ENCODE assay signal across 27 cellular contexts in genomic region chr12:96810477-96810876, GRCh38.
A peak's percentile ranks its signal among the peaks of the same experiment; 100 is the strongest.
DNase-seq lines count a peak whose midpoint lies in the region; ATAC-seq and TF ChIP-seq lines count a peak whose summit lies in the region.
"Had no signal": no experiment of that assay in that cellular context is flagged by ENCODE, and none has a peak within 500 bp of the region (broad histone marks: within the 10 kb centered on the region; RNA-seq: fewer than 3 reads in every experiment).

No MANE protein-coding gene starts in this region.

- no peak overlapping the region for H3T11ph ChIP-seq in H9 (ENCODE audit: low read length)

- CTCF ChIA-PET in MCF 10A (lab: Yijun Ruan, JAX) = interaction anchor here (0.6 to 1.9 kb wide), 4 partner anchors 10 to 574 kb away, joined by 3 to 5 read pairs (median 4); no protein-coding TSS in a partner anchor

- H3K4me3 Mint-ChIP-seq in MCF 10A (ENCODE audit: unreplicated experiment) = no peak overlapping the region
- H3K4me3 Mint-ChIP-seq in H9 = no peak overlapping the region
- H3K4me3 Mint-ChIP-seq: B cell; stimulated activated naive B cell treated with anti-CD40 and anti-IgM and Interleukin-4, amounts not matched to agents 10 μg/mL and 1 μg/mL and 100 μg/mL, for 72 hours had no signal

- no peak overlapping the region for H4K5ac ChIP-seq in H9 (ENCODE audit: insufficient read length, low read depth, low read length)

- DNase-seq in MCF 10A (ENCODE audit: unreplicated experiment) (peak; percentile 13), breast epithelium (ENCODE audit: low spot score in 2 of 2) (no peak), RWPE2 (ENCODE audit: low spot score) (no peak), foreskin keratinocyte (peak; percentile 13 to 58), H9 (no peak)
- DNase-seq in activated T-cell treated with anti-CD3 and anti-CD28 coated beads, Interleukin-2, amount 50 U/mL, for 1 hour = no peak
- DNase-seq: 8988T; activated CD8-positive, alpha-beta memory T cell treated with anti-CD3 and anti-CD28 coated beads for 24 hours; activated naive CD4-positive, alpha-beta T cell treated with Interleukin-2 at 50 U/mL for 16 hours; activated T-cell treated with anti-CD3 and anti-CD28 coated beads, Interleukin-2, amount 50 U/mL, for 48 hours; amniotic stem cell; central memory CD4-positive, alpha-beta T cell; COR-L47; erythroblast; foreskin melanocyte; islet precursor cell; Karpas-422; NCI-H1048; NCI-H187; stimulated activated naive B cell treated with anti-CD40 and anti-IgM and Interleukin-4, amounts not matched to agents 10 μg/mL and 1 μg/mL and 100 μg/mL, for 72 hours had no signal

- no peak overlapping the region for H2BK12ac ChIP-seq in H9 (ENCODE audit: insufficient read length, low read depth, low read length)

- H3K27ac Mint-ChIP-seq in MCF 10A (ENCODE audit: low read depth, unreplicated experiment) (peak overlapping the region; percentile 32), H9 (no peak overlapping the region)
- H3K27ac Mint-ChIP-seq: B cell; stimulated activated naive B cell treated with anti-CD40 and anti-IgM and Interleukin-4, amounts not matched to agents 10 μg/mL and 1 μg/mL and 100 μg/mL, for 72 hours had no signal

- no TSS peak for BruUV-seq in MCF 10A (replicated peaks; lab: Mats Ljungman, UMichigan)

- H3K79me2 ChIP-seq in H9 (ENCODE audit: insufficient read depth, low read length) = no peaks in the 10 kb centered on the region

- H2AFZ ChIP-seq in H9 (ENCODE audit: low read length) = no peak overlapping the region

- no peak overlapping the region for H3K4ac ChIP-seq in H9 (ENCODE audit: low read depth, low read length)

- no peaks in the 10 kb centered on the region for H4K20me1 ChIP-seq in H9 (ENCODE audit: control insufficient read depth, insufficient read depth, insufficient read length)

- no peak overlapping the region for H2BK120ac ChIP-seq in H9 (ENCODE audit: low read depth, low read length, poor library complexity, severe bottlenecking)

- intact Hi-C loops in MCF 10A (cut with micrococcal nuclease) (no loop called here), breast epithelium (cut with DNase I; ENCODE audit: low total_unique reads) (no loop called here)

- no peak overlapping the region for H3K9ac ChIP-seq in H9 (ENCODE audit: extremely low read depth, insufficient read length, low read length)

- no peak overlapping the region for H3K23ac ChIP-seq in H9 (ENCODE audit: insufficient read length, low read depth, low read length)

- H3K27me3 ChIP-seq in breast epithelium (no peaks in the 10 kb centered on the region), RWPE2 (ENCODE audit: insufficient read depth, poor library complexity, severe bottlenecking) (no peaks in the 10 kb centered on the region), foreskin keratinocyte (no peaks in the 10 kb centered on the region), H9 (ENCODE audit: insufficient read depth, low read length) (no peaks in the 10 kb centered on the region; the same call in 1 of the 2 replicates)
- H3K27me3 ChIP-seq: neutrophil had no signal

- H3K14ac ChIP-seq in H9 (ENCODE audit: insufficient read depth, low read length) = no peak overlapping the region

- peaks cover 9% of the 10 kb centered on the region for H3K9me3 Mint-ChIP-seq in MCF 10A (ENCODE audit: unreplicated experiment)
- H3K9me3 Mint-ChIP-seq in H9 = no peaks in the 10 kb centered on the region

- H4K91ac ChIP-seq in H9 (ENCODE audit: insufficient read length, low read depth, low read length) = no peak overlapping the region

- H3K56ac ChIP-seq in H9 (ENCODE audit: insufficient read length, low read depth, low read length) = no peak overlapping the region

- TF ChIP-seq POLR2A in breast epithelium (IDR thresholded peaks at IDR 0.05) = no peak

- no peak overlapping the region for H2BK20ac ChIP-seq in H9 (ENCODE audit: low read depth, low read length, poor library complexity, severe bottlenecking)

- H2AK5ac ChIP-seq in H9 (ENCODE audit: insufficient read length, low read length) = no peak overlapping the region

- no peak overlapping the region for H3K27ac ChIP-seq in breast epithelium
- H3K27ac ChIP-seq in RWPE2 (ENCODE audit: poor library complexity, severe bottlenecking) = peak overlapping the region; percentile 42
- no peak overlapping the region for H3K27ac ChIP-seq in foreskin keratinocyte
- no peak overlapping the region for H3K27ac ChIP-seq in H9 (ENCODE audit: insufficient read length, low read depth, low read length)
- H3K27ac ChIP-seq: neutrophil, skin epidermis had no signal

- H3K4me1 Mint-ChIP-seq in MCF 10A (ENCODE audit: insufficient read depth, unreplicated experiment) (peaks cover 32% of the 10 kb centered on the region), H9 (peaks cover 6 to 11% of the 10 kb centered on the region in 2 experiments)
- H3K4me1 Mint-ChIP-seq: B cell; stimulated activated naive B cell treated with anti-CD40 and anti-IgM and Interleukin-4, amounts not matched to agents 10 μg/mL and 1 μg/mL and 100 μg/mL, for 72 hours had no signal

- no peak; the same call in 2 of the 3 replicates for ATAC-seq in RWPE2 (ENCODE audit: low read depth)
- ATAC-seq in foreskin keratinocyte = peak; percentile 38
- ATAC-seq in HG02763 (IDR thresholded peaks at IDR 0.05; ENCODE audit: unreplicated experiment) = no peak
- no peak for ATAC-seq in GM21825 (IDR thresholded peaks at IDR 0.05; ENCODE audit: unreplicated experiment)
- ATAC-seq: Right ventricle myocardium inferior; stimulated activated naive B cell treated with anti-CD40 and anti-IgM and Interleukin-4, amounts not matched to agents 10 μg/mL and 1 μg/mL and 100 μg/mL, for 72 hours had no signal

- H3K23me2 ChIP-seq in H9 (ENCODE audit: insufficient read length, low read depth, low read length, poor library complexity, severe bottlenecking) = no peaks in the 10 kb centered on the region

- no peaks in the 10 kb centered on the region for H3K79me1 ChIP-seq in H9 (ENCODE audit: insufficient read depth, low read depth, low read length, poor library complexity, severe bottlenecking)

- H3K27me3 Mint-ChIP-seq in MCF 10A (ENCODE audit: insufficient read depth, unreplicated experiment) (no peaks in the 10 kb centered on the region), H9 (ENCODE audit: low read depth) (no peaks in the 10 kb centered on the region)
- H3K27me3 Mint-ChIP-seq: B cell had no signal

- H2BK15ac ChIP-seq in H9 (ENCODE audit: low read depth, low read length) = no peak overlapping the region

- H3K36me3 Mint-ChIP-seq in MCF 10A (ENCODE audit: insufficient read depth, unreplicated experiment) = peaks cover 7% of the 10 kb centered on the region
- H3K36me3 Mint-ChIP-seq in H9 (ENCODE audit: insufficient read depth in 1 of 3, low read depth in 3 of 3) = no peaks in the 10 kb centered on the region
- H3K36me3 Mint-ChIP-seq: stimulated activated naive B cell treated with anti-CD40 and anti-IgM and Interleukin-4, amounts not matched to agents 10 μg/mL and 1 μg/mL and 100 μg/mL, for 72 hours had no signal

- no peak overlapping the region for H3K4me3 ChIP-seq in breast epithelium
- H3K4me3 ChIP-seq in RWPE2 (ENCODE audit: severe bottlenecking) = no peak overlapping the region
- H3K4me3 ChIP-seq: lung, skin epidermis had no signal

- no peak overlapping the region for H4K8ac ChIP-seq in H9 (replicated peaks; ENCODE audit: insufficient read length, low read depth, low read length)

- peaks cover 0 to 16% of the 10 kb centered on the region in 2 donors for H3K9me3 ChIP-seq in breast epithelium
- H3K9me3 ChIP-seq in RWPE2 (ENCODE audit: severe bottlenecking) = no peaks in the 10 kb centered on the region
- no peaks in the 10 kb centered on the region for H3K9me3 ChIP-seq in H9 (ENCODE audit: control insufficient read depth, low read depth, low read length)
- H3K9me3 ChIP-seq: neutrophil had no signal

- H3K36me3 ChIP-seq in breast epithelium (no peaks in the 10 kb centered on the region), RWPE2 (ENCODE audit: low read depth) (no peaks in the 10 kb centered on the region)
- H3K36me3 ChIP-seq: neutrophil had no signal

- no CpG with 5 or more reads among the region's 3 CpGs for WGBS in H9 (ENCODE audit: extremely low coverage, insufficient read length, low lambda C conversion rate)

- H3K18ac ChIP-seq in H9 (ENCODE audit: insufficient read length, low read depth, low read length) = no peak overlapping the region

- TF ChIP-seq CTCF in MCF 10A (IDR thresholded peaks at IDR 0.05; ENCODE audit: unreplicated experiment) (no peak), breast epithelium (IDR thresholded peaks at IDR 0.05) (no peak), RWPE2 (IDR thresholded peaks at IDR 0.05; ENCODE audit: poor library complexity, severe bottlenecking) (no peak), foreskin keratinocyte (conservative IDR thresholded peaks at IDR 0.05) (no peak), H9 (conservative IDR thresholded peaks at IDR 0.05) (no peak)

- no peak overlapping the region for H2BK5ac ChIP-seq in H9 (ENCODE audit: insufficient read length, low read length)

- no peak overlapping the region for H3K4me2 ChIP-seq in H9 (ENCODE audit: insufficient read depth, insufficient read length, low read length)

- POLR2A ChIA-PET in MCF 10A (lab: Yijun Ruan, JAX) = interaction anchor here (0.6 to 1.1 kb wide), 4 partner anchors 21 to 110 kb away, joined by 3 read pairs; no protein-coding TSS in a partner anchor

- H3K4me1 ChIP-seq in breast epithelium (no peaks in the 10 kb centered on the region), RWPE2 (ENCODE audit: insufficient read depth, poor library complexity, severe bottlenecking) (peaks cover 8% of the 10 kb centered on the region), foreskin keratinocyte (peaks cover 18% of the 10 kb centered on the region), H9 (ENCODE audit: insufficient read depth, low read length) (no peaks in the 10 kb centered on the region; the same call in 1 of the 2 replicates)

Comparison
In these comparisons a context has a peak if more than half of its experiments do, and no peak if none do; other contexts are left out.
1. DNase-seq: peak in MCF 10A (single experiment) and foreskin keratinocyte (2 of 2); none in breast epithelium (0 of 2), RWPE2 (single experiment), H9 (single experiment) and activated T-cell treated with anti-CD3 and anti-CD28 coated beads, Interleukin-2, amount 50 U/mL, for 1 hour (single experiment).